ENCODE assay signal across 7 cellular contexts in genomic region chr5:21341868-21342261, GRCh38.
DNase-seq lines count a peak whose midpoint lies in the region; ATAC-seq and TF ChIP-seq lines count a peak whose summit lies in the region.
"Not testable (repeated sequence)": the region's sequence is repeated elsewhere in the genome, so short reads cannot be mapped to it uniquely, and the experiment has no call there.

No MANE protein-coding gene starts in this region.

- H3K9me3 Mint-ChIP-seq in activated T-cell treated with anti-CD3 and anti-CD28 coated beads, Interleukin-2, amount 50 U/mL, for 4 hours; chondrocyte (ENCODE audit: low read depth); neural progenitor cell: not testable (repeated sequence)

- intact Hi-C loops in left ventricle myocardium inferior (cut with micrococcal nuclease), result not testable (repeated sequence)

- H3K4me3 Mint-ChIP-seq in activated T-cell treated with anti-CD3 and anti-CD28 coated beads, Interleukin-2, amount 50 U/mL, for 4 hours, result peak overlapping the region; percentile 33
- H3K4me3 Mint-ChIP-seq in chondrocyte (ENCODE audit: unreplicated experiment) (peak overlapping the region; percentile 42), neural progenitor cell (peak overlapping the region; percentile 84)

- H3K27me3 ChIP-seq in Loucy (ENCODE audit: insufficient read depth, low read length, poor library complexity, severe bottlenecking); left ventricle myocardium inferior (ENCODE audit: low read depth); neural progenitor cell: not testable (repeated sequence)

- DNase-seq in DMS 273 (lab: John Stamatoyannopoulos, UW; ENCODE audit: unreplicated experiment) (peak; percentile 40), SHP77 treated with DMSO at 0.1 percent for 48 hours (lab: John Stamatoyannopoulos, UW) (peak; percentile 48), neural progenitor cell (ENCODE audit: low spot score) (peak; percentile 2)
- DNase-seq in activated T-cell treated with anti-CD3 and anti-CD28 coated beads, Interleukin-2, amount 50 U/mL, for 4 hours; chondrocyte (ENCODE audit: low spot score); left ventricle myocardium inferior: not testable (repeated sequence)

- ATAC-seq in activated T-cell treated with anti-CD3 and anti-CD28 coated beads, Interleukin-2, amount 50 U/mL, for 4 hours, result not testable (repeated sequence)

- H3K9me2 ChIP-seq in Loucy (replicated peaks; ENCODE audit: low read depth, low read length), result not testable (repeated sequence)

- not testable (repeated sequence) for H2AFZ ChIP-seq in Loucy (ENCODE audit: low read length); neural progenitor cell (replicated peaks)

- H3K36me3 ChIP-seq in Loucy (ENCODE audit: insufficient read depth, low read length); left ventricle myocardium inferior; neural progenitor cell: not testable (repeated sequence)

- not testable (repeated sequence) for H3K4me2 ChIP-seq in Loucy (ENCODE audit: low read depth, low read length, poor library complexity, severe bottlenecking)
- peak overlapping the region; percentile 60 for H3K4me2 ChIP-seq in neural progenitor cell

- H3K27ac Mint-ChIP-seq in chondrocyte (ENCODE audit: unreplicated experiment), result peak overlapping the region; percentile 15
- not testable (repeated sequence) for H3K27ac Mint-ChIP-seq in neural progenitor cell

- not testable (repeated sequence) for H3F3A ChIP-seq in Loucy (ENCODE audit: low read depth); neural progenitor cell (ENCODE audit: low read depth)

- H3K36me3 Mint-ChIP-seq in activated T-cell treated with anti-CD3 and anti-CD28 coated beads, Interleukin-2, amount 50 U/mL, for 4 hours (ENCODE audit: insufficient read depth); chondrocyte (ENCODE audit: low read depth); neural progenitor cell: not testable (repeated sequence)

- peak overlapping the region; percentile 43 for H3K4me3 ChIP-seq in Loucy (ENCODE audit: low read length, poor library complexity, severe bottlenecking)
- peak overlapping the region; percentile 61 for H3K4me3 ChIP-seq in left ventricle myocardium inferior
- H3K4me3 ChIP-seq in neural progenitor cell, result peak overlapping the region; percentile 41

- H3K4me1 ChIP-seq in Loucy (ENCODE audit: insufficient read depth, low read length, poor library complexity, severe bottlenecking); left ventricle myocardium inferior; neural progenitor cell: not testable (repeated sequence)

- H3K27me3 Mint-ChIP-seq in activated T-cell treated with anti-CD3 and anti-CD28 coated beads, Interleukin-2, amount 50 U/mL, for 4 hours (ENCODE audit: low read depth); chondrocyte (ENCODE audit: low read depth); neural progenitor cell (ENCODE audit: insufficient read depth, low read depth): not testable (repeated sequence)

- H3K27ac ChIP-seq in left ventricle myocardium inferior (replicated peaks); neural progenitor cell: not testable (repeated sequence)

- not testable (repeated sequence) for H3K4me1 Mint-ChIP-seq in activated T-cell treated with anti-CD3 and anti-CD28 coated beads, Interleukin-2, amount 50 U/mL, for 4 hours (ENCODE audit: low read depth); chondrocyte (ENCODE audit: low read depth); neural progenitor cell

- H4K20me1 ChIP-seq in Loucy (ENCODE audit: insufficient read depth, low read length, poor library complexity, severe bottlenecking); neural progenitor cell (ENCODE audit: low read depth): not testable (repeated sequence)

- H3K9me3 ChIP-seq in Loucy (ENCODE audit: insufficient read depth, low read depth, low read length); left ventricle myocardium inferior (replicated peaks); neural progenitor cell (ENCODE audit: low read depth): not testable (repeated sequence)

- TF ChIP-seq CTCF in Loucy (conservative IDR thresholded peaks at IDR 0.05; ENCODE audit: low read length); chondrocyte (IDR thresholded peaks at IDR 0.05); left ventricle myocardium inferior (IDR thresholded peaks at IDR 0.05; ENCODE audit: borderline replicate concordance); neural progenitor cell (IDR thresholded peaks at IDR 0.05): not testable (repeated sequence)

- not testable (repeated sequence) for H3K9ac ChIP-seq in Loucy (ENCODE audit: low read depth, low read length, poor library complexity, severe bottlenecking); neural progenitor cell

- H3K79me2 ChIP-seq in Loucy (ENCODE audit: insufficient read depth, low read length); neural progenitor cell (ENCODE audit: low read depth): not testable (repeated sequence)

Comparison
In these comparisons a context has a peak if more than half of its experiments do, and no peak if none do; other contexts are left out.
1. H3K4me3 Mint-ChIP-seq: peak in every context shown above with its lines; median percentile 84 in neural progenitor cell; 42 in chondrocyte; 33 in activated T-cell treated with anti-CD3 and anti-CD28 coated beads, Interleukin-2, amount 50 U/mL, for 4 hours.